Comparison of ENCODE assay signal across 29 cellular contexts in genomic region chr5:95216136-95216955, GRCh38.
DNase-seq lines count a peak whose midpoint lies in the region; ATAC-seq, FAIRE-seq and TF ChIP-seq lines count a peak whose summit lies in the region.
"Had no signal": no experiment of that assay in that cellular context is flagged by ENCODE, and none has a peak within 500 bp of the region (broad histone marks: within the 10 kb centered on the region; RNA-seq: fewer than 3 reads in every experiment).

No MANE protein-coding gene starts in this region.

- no peak for TF ChIP-seq CTCF in MCF 10A (IDR thresholded peaks at IDR 0.05; ENCODE audit: unreplicated experiment)
- TF ChIP-seq CTCF in breast epithelium (IDR thresholded peaks at IDR 0.05), result no peak
- TF ChIP-seq CTCF in pancreas (IDR thresholded peaks at IDR 0.05), result no peak
- TF ChIP-seq CTCF in Peyer's patch (IDR thresholded peaks at IDR 0.05), result no peak

- H3K27me3 Mint-ChIP-seq in MCF 10A (ENCODE audit: insufficient read depth, unreplicated experiment), result no peaks in the 10 kb centered on the region
- H3K27me3 Mint-ChIP-seq: activated CD4-positive, alpha-beta memory T cell treated with anti-CD3 and anti-CD28 coated beads for 36 hours; dendritic cell treated with granulocyte-macrophage colony-stimulating factor and Interleukin-4, amounts not matched to agents 40 ng/mL and 50 ng/mL, for 4 days; memory B cell; stimulated activated naive CD8-positive, alpha-beta T cell treated with anti-CD3 and anti-CD28 coated beads, Interleukin-15, Interleukin-2, amounts not matched to agents 100 ng/mL and 50 ng/mL, for 24 hours had no signal

- no peaks in the 10 kb centered on the region for H3K4me1 ChIP-seq in breast epithelium
- H3K4me1 ChIP-seq in SJCRH30, result peaks cover 58% of the 10 kb centered on the region
- no peaks in the 10 kb centered on the region for H3K4me1 ChIP-seq in pancreas
- no peaks in the 10 kb centered on the region for H3K4me1 ChIP-seq in Peyer's patch
- H3K4me1 ChIP-seq: ascending aorta, gastrocnemius medialis, left lung, testis had no signal

- H3K4me3 Mint-ChIP-seq in MCF 10A (ENCODE audit: unreplicated experiment), result no peak overlapping the region
- H3K4me3 Mint-ChIP-seq: activated CD4-positive, alpha-beta memory T cell treated with anti-CD3 and anti-CD28 coated beads for 36 hours; activated T-cell treated with anti-CD3 and anti-CD28 coated beads, Interleukin-2, amount 50 U/mL, for 72 hours; dendritic cell treated with granulocyte-macrophage colony-stimulating factor and Interleukin-4, amounts not matched to agents 40 ng/mL and 50 ng/mL, for 4 days; immature natural killer cell; memory B cell; nephron progenitor cell; stimulated activated naive CD8-positive, alpha-beta T cell treated with anti-CD3 and anti-CD28 coated beads, Interleukin-15, Interleukin-2, amounts not matched to agents 100 ng/mL and 50 ng/mL, for 24 hours; T-helper 2 cell treated with Interferon-gamma antibody and Interleukin-4, amounts not matched to agents 5 μg/mL and 100 μg/mL, for 36 hours had no signal

- ATAC-seq in pancreas (no peak), HG03159 (IDR thresholded peaks at IDR 0.05; ENCODE audit: unreplicated experiment) (no peak)
- ATAC-seq: activated T-cell treated with anti-CD3 and anti-CD28 coated beads, Interleukin-2, amount 50 U/mL, for 72 hours; gastrocnemius medialis; left lung had no signal

- H3K9me3 ChIP-seq in breast epithelium, result no peaks in the 10 kb centered on the region
- peaks cover 3% of the 10 kb centered on the region; the same call in 1 of the 2 replicates for H3K9me3 ChIP-seq in SJCRH30 (replicated peaks)
- no peaks in the 10 kb centered on the region for H3K9me3 ChIP-seq in pancreas
- H3K9me3 ChIP-seq in Peyer's patch, result no peaks in the 10 kb centered on the region
- H3K9me3 ChIP-seq: ascending aorta, gastrocnemius medialis, left lung, ovary, testis had no signal

- H3K36me3 ChIP-seq in breast epithelium (no peaks in the 10 kb centered on the region), SJCRH30 (no peaks in the 10 kb centered on the region), pancreas (no peaks in the 10 kb centered on the region), Peyer's patch (no peaks in the 10 kb centered on the region)
- H3K36me3 ChIP-seq: ascending aorta, gastrocnemius medialis, left lung, ovary had no signal

- POLR2A ChIA-PET in MCF 10A (lab: Yijun Ruan, JAX), result interaction anchor here (0.9 to 1.5 kb wide), 3 partner anchors 11 to 248 kb away, joined by 3 to 5 read pairs (median 3); no protein-coding TSS in a partner anchor

- H3K27ac ChIP-seq in breast epithelium (no peak overlapping the region), SJCRH30 (peak overlapping the region; percentile 42; the same call in 1 of the 2 replicates), pancreas (no peak overlapping the region), Peyer's patch (no peak overlapping the region)
- H3K27ac ChIP-seq: ascending aorta, gastrocnemius medialis, left lung, ovary, testis had no signal

- peak; percentile 67 for DNase-seq in MCF 10A (ENCODE audit: unreplicated experiment)
- no peak for DNase-seq in breast epithelium (ENCODE audit: low spot score in 2 of 2)
- DNase-seq in SJCRH30, result peak; percentile 52 to 68
- peak; percentile 65 for DNase-seq in glomerular endothelial cell (ENCODE audit: extremely low read depth, low read depth, low spot score)
- DNase-seq in pancreas, result no peak
- DNase-seq in AG08396 (ENCODE audit: low spot score), result no peak
- DNase-seq in Peyer's patch, result no peak
- DNase-seq: activated CD4-positive, alpha-beta memory T cell treated with anti-CD3 and anti-CD28 coated beads for 36 hours; activated CD4-positive, alpha-beta T cell treated with anti-CD3 and anti-CD28 coated beads for 1 hour; activated T-cell treated with anti-CD3 and anti-CD28 coated beads, Interleukin-2, amount 50 U/mL, for 72 hours; central memory CD4-positive, alpha-beta T cell; DND-41; gastrocnemius medialis; hippocampal formation; immature natural killer cell; left lung; NCI-H1105 treated with DMSO at 0.1 percent for 48 hours; NCI-H510A treated with DMSO at 0.1 percent for 48 hours; nephron progenitor cell; ovary; SIG-M5; stimulated activated CD4-positive, alpha-beta T cell treated with anti-CD3 and anti-CD28 coated beads, Interleukin-2, amount 100 ng/mL, for 24 hours; testis had no signal

- H3K27me3 ChIP-seq in breast epithelium, result no peaks in the 10 kb centered on the region
- no peaks in the 10 kb centered on the region for H3K27me3 ChIP-seq in SJCRH30
- H3K27me3 ChIP-seq in pancreas, result no peaks in the 10 kb centered on the region
- H3K27me3 ChIP-seq in Peyer's patch, result no peaks in the 10 kb centered on the region
- H3K27me3 ChIP-seq: ascending aorta, gastrocnemius medialis, left lung, ovary, testis had no signal

- H3K36me3 Mint-ChIP-seq in MCF 10A (ENCODE audit: insufficient read depth, unreplicated experiment), result no peaks in the 10 kb centered on the region
- H3K36me3 Mint-ChIP-seq: activated CD4-positive, alpha-beta memory T cell treated with anti-CD3 and anti-CD28 coated beads for 36 hours; immature natural killer cell; memory B cell had no signal

- H3K4me3 ChIP-seq in breast epithelium (no peak overlapping the region), SJCRH30 (no peak overlapping the region), pancreas (no peak overlapping the region), Peyer's patch (no peak overlapping the region)
- H3K4me3 ChIP-seq: ascending aorta, gastrocnemius medialis, left lung, ovary, testis had no signal

- H3K9me3 Mint-ChIP-seq in MCF 10A (ENCODE audit: unreplicated experiment), result peaks cover 5% of the 10 kb centered on the region
- H3K9me3 Mint-ChIP-seq: stimulated activated naive CD8-positive, alpha-beta T cell treated with anti-CD3 and anti-CD28 coated beads, Interleukin-15, Interleukin-2, amounts not matched to agents 100 ng/mL and 50 ng/mL, for 24 hours; T-helper 2 cell treated with Interferon-gamma antibody and Interleukin-4, amounts not matched to agents 5 μg/mL and 100 μg/mL, for 36 hours had no signal

- intact Hi-C loops in MCF 10A (cut with micrococcal nuclease), result no loop called here
- intact Hi-C loops in breast epithelium (cut with DNase I; ENCODE audit: low total_unique reads), result no loop called here
- intact Hi-C loops in pancreas (cut with DNase I), result no loop called here

- no peaks in the 10 kb centered on the region for H3K4me1 Mint-ChIP-seq in MCF 10A (ENCODE audit: insufficient read depth, unreplicated experiment)
- H3K4me1 Mint-ChIP-seq: immature natural killer cell, memory B cell had no signal

- CTCF ChIA-PET in MCF 10A (lab: Yijun Ruan, JAX), result interaction anchor here (0.6 to 1.4 kb wide), 3 partner anchors 23 to 264 kb away, joined by 3 to 5 read pairs (median 3); no protein-coding TSS in a partner anchor

- FAIRE-seq in pancreas (lab: Jason Lieb, UNC), result no peak

- TF ChIP-seq POLR2A in breast epithelium (IDR thresholded peaks at IDR 0.05), result no peak
- TF ChIP-seq POLR2A in Peyer's patch (IDR thresholded peaks at IDR 0.05), result no peak

- H3K27ac Mint-ChIP-seq in MCF 10A (ENCODE audit: low read depth, unreplicated experiment), result no peak overlapping the region
- H3K27ac Mint-ChIP-seq: activated CD4-positive, alpha-beta memory T cell treated with anti-CD3 and anti-CD28 coated beads for 36 hours; activated T-cell treated with anti-CD3 and anti-CD28 coated beads, Interleukin-2, amount 50 U/mL, for 72 hours; dendritic cell treated with granulocyte-macrophage colony-stimulating factor and Interleukin-4, amounts not matched to agents 40 ng/mL and 50 ng/mL, for 4 days; immature natural killer cell; memory B cell; nephron progenitor cell; stimulated activated naive CD8-positive, alpha-beta T cell treated with anti-CD3 and anti-CD28 coated beads, Interleukin-15, Interleukin-2, amounts not matched to agents 100 ng/mL and 50 ng/mL, for 24 hours; T-helper 2 cell treated with Interferon-gamma antibody and Interleukin-4, amounts not matched to agents 5 μg/mL and 100 μg/mL, for 36 hours had no signal

- BruUV-seq in MCF 10A (replicated peaks; lab: Mats Ljungman, UMichigan), result no TSS peak

- 31 to 40% methylated on average over 4 of the region's 4 CpGs for WGBS in pancreas, 2 donors

Comparison
In these comparisons a context has a peak if more than half of its experiments do, and no peak if none do; other contexts are left out.
1. DNase-seq: peak in MCF 10A (single experiment), SJCRH30 (2 of 2) and glomerular endothelial cell (single experiment); none in breast epithelium (0 of 2), pancreas (0 of 6), AG08396 (single experiment) and Peyer's patch (0 of 3).